18 cellular contexts compared by ENCODE assay signal in the genomic region with DNA sequence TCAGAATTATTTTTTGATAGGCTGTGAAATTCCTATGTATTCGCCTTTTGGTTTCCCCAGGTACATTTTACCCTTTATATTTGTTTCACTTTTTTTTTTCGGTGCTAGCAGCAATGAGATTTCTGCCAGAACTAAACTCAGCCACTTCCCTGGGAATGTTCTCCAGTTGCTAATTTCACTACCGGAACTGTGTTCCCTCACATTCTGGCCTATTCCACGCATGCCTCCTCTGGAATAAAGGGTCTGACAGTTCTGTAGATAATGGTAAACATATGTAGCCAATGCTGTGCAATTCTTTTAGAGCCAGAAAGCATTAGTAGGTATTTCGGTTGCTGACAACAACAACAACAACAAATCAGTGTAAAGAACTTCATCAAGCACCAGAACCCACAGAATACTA.
DNase-seq lines count a peak whose midpoint lies in the region; ATAC-seq and TF ChIP-seq lines count a peak whose summit lies in the region.
"Had no signal": no experiment of that assay in that cellular context is flagged by ENCODE, and none has a peak within 500 bp of the region (broad histone marks: within the 10 kb centered on the region; RNA-seq: fewer than 3 reads in every experiment).

No MANE protein-coding gene starts in this region.

- H3K27me3 ChIP-seq in mesenchymal stem cell (ENCODE audit: control insufficient read depth in 1 of 2, insufficient read depth in 1 of 2, low read length in 2 of 2) (no peaks in the 10 kb centered on the region), subcutaneous abdominal adipose tissue (ENCODE audit: control insufficient read depth in 5 of 5, insufficient read depth in 4 of 5, low read length in 5 of 5) (no peaks in the 10 kb centered on the region), upper lobe of right lung (no peaks in the 10 kb centered on the region)
- H3K27me3 ChIP-seq in CD4-positive, alpha-beta memory T cell (ENCODE audit: insufficient read depth, low read length): no peaks in the 10 kb centered on the region
- H3K27me3 ChIP-seq: BE2C, BLaER1 had no signal

- H3K27me3 Mint-ChIP-seq in CD4-positive, alpha-beta memory T cell: no peaks in the 10 kb centered on the region
- H3K27me3 Mint-ChIP-seq: CD4-positive, CD25-positive, alpha-beta regulatory T cell had no signal

- H3K14ac ChIP-seq in mesenchymal stem cell (ENCODE audit: low read length in 2 of 2): no peak overlapping the region

- POLR2A ChIA-PET in CD4-positive, alpha-beta memory T cell (lab: Charles Lee; ENCODE audit: partially characterized antibody): no interaction called here

- no peaks in the 10 kb centered on the region for H3K79me1 ChIP-seq in mesenchymal stem cell (replicated peaks; ENCODE audit: low read length, poor library complexity, severe bottlenecking)

- DNase-seq in fibroblast of gingiva (ENCODE audit: low read depth) (peak; percentile 31), mesenchymal stem cell (no peak), upper lobe of right lung (no peak)
- no peak for DNase-seq in CD4-positive, alpha-beta memory T cell
- DNase-seq: 8988T; ACHN; BE2C; C1 segment of cervical spinal cord; Caco-2; Calu3; CD4-positive, CD25-positive, alpha-beta regulatory T cell; CD8-positive, alpha-beta T cell; DMS79 treated with DMSO at 0.1 percent for 48 hours; GF-D8 had no signal

- H3K27ac ChIP-seq in mesenchymal stem cell (ENCODE audit: low read length, poor library complexity, severe bottlenecking) (no peak overlapping the region), subcutaneous abdominal adipose tissue (ENCODE audit: low read depth, low read length) (peak overlapping the region; percentile 66), upper lobe of right lung (no peak overlapping the region)
- no peak overlapping the region for H3K27ac ChIP-seq in CD4-positive, alpha-beta memory T cell (ENCODE audit: low read depth, low read length)
- H3K27ac ChIP-seq: BLaER1 had no signal

- no peak overlapping the region for H2AFZ ChIP-seq in mesenchymal stem cell (ENCODE audit: low read depth, low read length)

- H3K9me3 Mint-ChIP-seq in CD4-positive, alpha-beta memory T cell: peaks cover 0 to 10% (median 3%) of the 10 kb centered on the region in 8 donors
- H3K9me3 Mint-ChIP-seq: CD8-positive, alpha-beta T cell had no signal

- no peaks in the 10 kb centered on the region for H3K4me1 Mint-ChIP-seq in CD4-positive, alpha-beta memory T cell
- H3K4me1 Mint-ChIP-seq: CD14-positive monocyte; CD4-positive, CD25-positive, alpha-beta regulatory T cell had no signal

- no peak overlapping the region for H3K4ac ChIP-seq in mesenchymal stem cell (ENCODE audit: low read depth in 1 of 2, low read length in 2 of 2)

- CTCF ChIA-PET in CD4-positive, alpha-beta memory T cell (lab: Charles Lee; ENCODE audit: partially characterized antibody): no interaction called here

- no peak overlapping the region for H2BK5ac ChIP-seq in mesenchymal stem cell (ENCODE audit: low read depth, low read length, poor library complexity, severe bottlenecking)

- H3K36me3 Mint-ChIP-seq in CD4-positive, alpha-beta memory T cell: no peaks in the 10 kb centered on the region
- H3K36me3 Mint-ChIP-seq: CD14-positive monocyte; CD4-positive, CD25-positive, alpha-beta regulatory T cell; CD8-positive, alpha-beta T cell had no signal

- no peak overlapping the region for H3K18ac ChIP-seq in mesenchymal stem cell (ENCODE audit: low read depth in 1 of 2, low read length in 2 of 2)

- no peak overlapping the region for H2BK15ac ChIP-seq in mesenchymal stem cell (ENCODE audit: low read depth, poor library complexity, severe bottlenecking)

- H4K8ac ChIP-seq in mesenchymal stem cell (ENCODE audit: low read length): no peak overlapping the region

- no peak overlapping the region for H3K4me3 ChIP-seq in mesenchymal stem cell (ENCODE audit: insufficient read depth in 1 of 2, low read depth in 1 of 2, low read length in 2 of 2)
- H3K4me3 ChIP-seq in subcutaneous abdominal adipose tissue (ENCODE audit: low read depth in 1 of 5, low read length in 5 of 5): no peak overlapping the region
- no peak overlapping the region for H3K4me3 ChIP-seq in upper lobe of right lung
- H3K4me3 ChIP-seq in CD4-positive, alpha-beta memory T cell (ENCODE audit: low read length in 2 of 2): no peak overlapping the region
- H3K4me3 ChIP-seq: BLaER1 had no signal

- 69% methylated on average over 4 of the region's 5 CpGs for WGBS in mesenchymal stem cell

- no peak overlapping the region for H3K27ac Mint-ChIP-seq in CD4-positive, alpha-beta memory T cell
- H3K27ac Mint-ChIP-seq: CD14-positive monocyte; CD4-positive, CD25-positive, alpha-beta regulatory T cell; CD8-positive, alpha-beta T cell had no signal

- H3K36me3 ChIP-seq in mesenchymal stem cell (ENCODE audit: control insufficient read depth in 1 of 2, insufficient read depth in 2 of 2, low read depth in 1 of 2, low read length in 2 of 2): no peaks in the 10 kb centered on the region
- H3K36me3 ChIP-seq in subcutaneous abdominal adipose tissue (ENCODE audit: control insufficient read depth in 5 of 5, insufficient read depth in 5 of 5, low read length in 5 of 5): no peaks in the 10 kb centered on the region
- H3K36me3 ChIP-seq in upper lobe of right lung: no peaks in the 10 kb centered on the region
- no peaks in the 10 kb centered on the region for H3K36me3 ChIP-seq in CD4-positive, alpha-beta memory T cell (ENCODE audit: insufficient read depth, low read length)
- H3K36me3 ChIP-seq: BE2C, BLaER1 had no signal

- H2AK5ac ChIP-seq in mesenchymal stem cell (ENCODE audit: low read length, severe bottlenecking): no peak overlapping the region

- H3K23ac ChIP-seq in mesenchymal stem cell (ENCODE audit: low read length in 2 of 2): no peak overlapping the region

- no peak overlapping the region for H4K91ac ChIP-seq in mesenchymal stem cell (ENCODE audit: low read length)

- H3K9me3 ChIP-seq in mesenchymal stem cell (ENCODE audit: control insufficient read depth, low read length): no peaks in the 10 kb centered on the region
- H3K9me3 ChIP-seq in subcutaneous abdominal adipose tissue (ENCODE audit: control insufficient read depth in 5 of 5, low read length in 5 of 5): no peaks in the 10 kb centered on the region
- no peaks in the 10 kb centered on the region for H3K9me3 ChIP-seq in upper lobe of right lung
- H3K9me3 ChIP-seq in CD4-positive, alpha-beta memory T cell (ENCODE audit: control insufficient read depth in 1 of 2, low read length in 2 of 2): no peaks in the 10 kb centered on the region
- H3K9me3 ChIP-seq: BE2C, BLaER1, Caco-2 had no signal

- TF ChIP-seq CTCF in upper lobe of right lung (IDR thresholded peaks at IDR 0.05): no peak

- intact Hi-C loops in upper lobe of right lung (cut with DNase I): no loop called here
- intact Hi-C loops in CD4-positive, alpha-beta memory T cell (cut with micrococcal nuclease): no loop called here

- H3K9ac ChIP-seq in mesenchymal stem cell (ENCODE audit: low read length): peak overlapping the region; percentile 1
- no peak overlapping the region for H3K9ac ChIP-seq in subcutaneous abdominal adipose tissue (ENCODE audit: low read length in 5 of 5)
- H3K9ac ChIP-seq: BLaER1 had no signal

- ATAC-seq in upper lobe of right lung (no peak), GM21786 (IDR thresholded peaks at IDR 0.05; ENCODE audit: unreplicated experiment) (no peak)
- ATAC-seq: CD8-positive, alpha-beta T cell had no signal

- H3K4me3 Mint-ChIP-seq in CD4-positive, alpha-beta memory T cell: no peak overlapping the region
- H3K4me3 Mint-ChIP-seq: CD14-positive monocyte; CD4-positive, CD25-positive, alpha-beta regulatory T cell; CD8-positive, alpha-beta T cell had no signal

- H2BK12ac ChIP-seq in mesenchymal stem cell (ENCODE audit: low read length in 2 of 2): no peak overlapping the region

- no peak overlapping the region for H2BK120ac ChIP-seq in mesenchymal stem cell (ENCODE audit: low read depth, low read length)

- no peak overlapping the region for H3K4me2 ChIP-seq in mesenchymal stem cell (ENCODE audit: low read length, poor library complexity, severe bottlenecking)
- H3K4me2 ChIP-seq: BLaER1 had no signal

- H3K4me1 ChIP-seq in mesenchymal stem cell (ENCODE audit: control insufficient read depth, insufficient read depth, low read depth, low read length): no peaks in the 10 kb centered on the region
- peaks cover 0 to 10% (median 5%) of the 10 kb centered on the region in 5 donors for H3K4me1 ChIP-seq in subcutaneous abdominal adipose tissue (ENCODE audit: control insufficient read depth in 5 of 5, insufficient read depth in 5 of 5, low read length in 5 of 5)
- H3K4me1 ChIP-seq in upper lobe of right lung: no peaks in the 10 kb centered on the region
- no peaks in the 10 kb centered on the region for H3K4me1 ChIP-seq in CD4-positive, alpha-beta memory T cell (ENCODE audit: insufficient read depth, low read length)
- H3K4me1 ChIP-seq: BE2C, BLaER1, Caco-2 had no signal
